ENCODE assay signal across 2 cellular contexts in genomic region chr12:57147641-57147944, GRCh38.
TF ChIP-seq lines count a peak whose summit lies in the region.

No MANE protein-coding gene starts in this region.

TF ChIP-seq in SK-N-SH, 30 proteins besides CTCF, POLR2A, EP300 and RAD21 (continued from another document):
- no peak for TF ChIP-seq TEAD4 (IDR thresholded peaks at IDR 0.05; ENCODE audit: borderline replicate concordance, insufficient read depth)
- TF ChIP-seq, protein P1, sequence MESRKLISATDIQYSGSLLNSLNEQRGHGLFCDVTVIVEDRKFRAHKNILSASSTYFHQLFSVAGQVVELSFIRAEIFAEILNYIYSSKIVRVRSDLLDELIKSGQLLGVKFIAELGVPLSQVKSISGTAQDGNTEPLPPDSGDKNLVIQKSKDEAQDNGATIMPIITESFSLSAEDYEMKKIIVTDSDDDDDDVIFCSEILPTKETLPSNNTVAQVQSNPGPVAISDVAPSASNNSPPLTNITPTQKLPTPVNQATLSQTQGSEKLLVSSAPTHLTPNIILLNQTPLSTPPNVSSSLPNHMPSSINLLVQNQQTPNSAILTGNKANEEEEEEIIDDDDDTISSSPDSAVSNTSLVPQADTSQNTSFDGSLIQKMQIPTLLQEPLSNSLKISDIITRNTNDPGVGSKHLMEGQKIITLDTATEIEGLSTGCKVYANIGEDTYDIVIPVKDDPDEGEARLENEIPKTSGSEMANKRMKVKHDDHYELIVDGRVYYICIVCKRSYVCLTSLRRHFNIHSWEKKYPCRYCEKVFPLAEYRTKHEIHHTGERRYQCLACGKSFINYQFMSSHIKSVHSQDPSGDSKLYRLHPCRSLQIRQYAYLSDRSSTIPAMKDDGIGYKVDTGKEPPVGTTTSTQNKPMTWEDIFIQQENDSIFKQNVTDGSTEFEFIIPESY (IDR thresholded peaks at IDR 0.05; ENCODE audit: borderline replicate concordance, low read depth): no peak
- no peak for TF ChIP-seq RXRA (IDR thresholded peaks at IDR 0.05; ENCODE audit: borderline replicate concordance, low read depth)
- no peak for TF ChIP-seq MEF2A (IDR thresholded peaks at IDR 0.05; ENCODE audit: borderline replicate concordance, low read depth)
- TF ChIP-seq TCF12 (IDR thresholded peaks at IDR 0.05): no peak
- TF ChIP-seq TAF1 (IDR thresholded peaks at IDR 0.05; ENCODE audit: borderline replicate concordance, low read depth, low read length): no peak
- no peak for TF ChIP-seq RCOR1 (IDR thresholded peaks at IDR 0.05; ENCODE audit: low read length)

TF ChIP-seq in SK-N-SH treated with all-trans-retinoic acid at 6 μM for 48 hours, 23 proteins besides CTCF, POLR2A, EP300 and RAD21 (continued from another document):
- TF ChIP-seq TSHZ2 (CRISPR knock-in tag; IDR thresholded peaks at IDR 0.05) (no peak), TCF4 (CRISPR knock-in tag; IDR thresholded peaks at IDR 0.05; ENCODE audit: borderline replicate concordance) (no peak), POU6F1 (CRISPR knock-in tag; IDR thresholded peaks at IDR 0.05; ENCODE audit: borderline replicate concordance, low read depth) (no peak), RARB (CRISPR knock-in tag; IDR thresholded peaks at IDR 0.05) (no peak), ZNF70 (CRISPR knock-in tag; IDR thresholded peaks at IDR 0.05) (no peak), BACH2 (CRISPR knock-in tag; IDR thresholded peaks at IDR 0.05; ENCODE audit: borderline replicate concordance) (no peak), ZFP3 (CRISPR knock-in tag; IDR thresholded peaks at IDR 0.05) (no peak), ZC3H10 (CRISPR knock-in tag; IDR thresholded peaks at IDR 0.05) (no peak), TOX (CRISPR knock-in tag; IDR thresholded peaks at IDR 0.05; ENCODE audit: borderline replicate concordance) (no peak), ISL1 (CRISPR knock-in tag; IDR thresholded peaks at IDR 0.05) (no peak)
